In genomic region chr11:93552874-93553273, GRCh38 we compare ENCODE assay signal across 25 cellular contexts. TPM values are rescaled to one million over a fixed set of nuclear protein-coding genes. Genes with fewer than 3 reads are reported as not detected.
DNase-seq lines count a peak whose midpoint lies in the region; ATAC-seq, FAIRE-seq and TF ChIP-seq lines count a peak whose summit lies in the region.
"Had no signal": no experiment of that assay in that cellular context is flagged by ENCODE, and none has a peak within 500 bp of the region (broad histone marks: within the 10 kb centered on the region; RNA-seq: fewer than 3 reads in every experiment).

No MANE protein-coding gene starts in this region.

- no peaks in the 10 kb centered on the region for H3K9me3 ChIP-seq in hepatocyte (ENCODE audit: low read depth)
- H3K9me3 ChIP-seq in HepG2 (ENCODE audit: low read length): no peaks in the 10 kb centered on the region
- H3K9me3 ChIP-seq in mucosa of descending colon: no peaks in the 10 kb centered on the region
- no peaks in the 10 kb centered on the region for H3K9me3 ChIP-seq in CD4-positive, alpha-beta T cell (ENCODE audit: control insufficient read depth, low read length)
- H3K9me3 ChIP-seq: BLaER1 had no signal

- no peaks in the 10 kb centered on the region for H3K4me1 ChIP-seq in hepatocyte (ENCODE audit: insufficient read depth)
- peaks cover 26% of the 10 kb centered on the region for H3K4me1 ChIP-seq in HepG2 (ENCODE audit: insufficient read depth, low read length)
- H3K4me1 ChIP-seq in mucosa of descending colon (ENCODE audit: low read depth): no peaks in the 10 kb centered on the region

- H3K79me2 ChIP-seq in hepatocyte (no peaks in the 10 kb centered on the region), HepG2 (ENCODE audit: insufficient read depth, low read length) (no peaks in the 10 kb centered on the region)

- H3K27me3 ChIP-seq in hepatocyte (no peaks in the 10 kb centered on the region), HepG2 (ENCODE audit: control insufficient read depth in 1 of 2, insufficient read depth in 2 of 2, low read length in 2 of 2) (peaks cover 0 to 18% of the 10 kb centered on the region in 2 experiments; a peak in 2 of 5 replicates)
- H3K27me3 ChIP-seq in CD4-positive, alpha-beta T cell (ENCODE audit: control insufficient read depth, insufficient read depth, low read length): peaks cover 14% of the 10 kb centered on the region
- H3K27me3 ChIP-seq: BLaER1 had no signal

- CTCF ChIA-PET in HepG2 (lab: Yijun Ruan, JAX; ENCODE audit: low intra/inter-chr PET ratio, low total read pairs): no interaction called here
- CTCF ChIA-PET in CD4-positive, alpha-beta T cell (lab: Charles Lee): no interaction called here

- H3K27ac Mint-ChIP-seq in CD4-positive, alpha-beta T cell: no peak overlapping the region
- H3K27ac Mint-ChIP-seq: B cell; CD4-positive, CD25-positive, alpha-beta regulatory T cell; CD8-positive, alpha-beta memory T cell; GM23338; H9 had no signal

- no peak overlapping the region for H3K9ac ChIP-seq in HepG2 (ENCODE audit: insufficient read depth, low read depth, low read length)
- H3K9ac ChIP-seq: BLaER1 had no signal

- intact Hi-C loops in HepG2 (cut with micrococcal nuclease; ENCODE audit: unreplicated experiment) (no loop called here), mucosa of descending colon (cut with DNase I, micrococcal nuclease) (no loop called here), left ventricle myocardium superior (cut with micrococcal nuclease) (no loop called here), posterior cingulate gyrus (cut with DNase I) (no loop called here)
- intact Hi-C loops in CD4-positive, alpha-beta T cell (cut with DNase I, micrococcal nuclease): no loop called here

- no peak for TF ChIP-seq POLR2A in HepG2 (IDR thresholded peaks at IDR 0.05; ENCODE audit: insufficient read depth in 1 of 2, low read depth in 2 of 2, low read length in 2 of 2)

- no peak for TF ChIP-seq CTCF in hepatocyte (IDR thresholded peaks at IDR 0.05; ENCODE audit: poor library complexity)
- no peak for TF ChIP-seq CTCF in HepG2 (CRISPR knock-in tag; IDR thresholded peaks at IDR 0.05)
- no peak for TF ChIP-seq CTCF in mucosa of descending colon (IDR thresholded peaks at IDR 0.05)
- no peak for TF ChIP-seq CTCF in CD4-positive, alpha-beta T cell (IDR thresholded peaks at IDR 0.05)

- in situ Hi-C loops in HepG2 (cut with HindIII; ENCODE audit: extremely low pct_ligation_motif_present, low pct_unique_long_range_greater_than_20kb): no loop called here

- H3K4me1 Mint-ChIP-seq in CD4-positive, alpha-beta T cell (ENCODE audit: low read depth): no peaks in the 10 kb centered on the region
- H3K4me1 Mint-ChIP-seq: B cell; CD4-positive, CD25-positive, alpha-beta regulatory T cell; CD8-positive, alpha-beta memory T cell; GM23338 had no signal

- WGBS in hepatocyte (ENCODE audit: low lambda C conversion rate, missing lambda C conversion rate): 68% methylated on average over 1 of the region's 1 CpG
- 0% methylated on average over 1 of the region's 1 CpG for WGBS in HepG2 (ENCODE audit: low lambda C conversion rate)

- H3K4me2 ChIP-seq in hepatocyte (no peak overlapping the region), HepG2 (ENCODE audit: low read depth, low read length) (no peak overlapping the region)
- H3K4me2 ChIP-seq: BLaER1, GM23338 had no signal

- H3K36me3 ChIP-seq in hepatocyte (replicated peaks; ENCODE audit: insufficient read depth, low read depth): no peaks in the 10 kb centered on the region
- no peaks in the 10 kb centered on the region for H3K36me3 ChIP-seq in HepG2 (replicated peaks in 1 of 2; ENCODE audit: control insufficient read depth in 1 of 2, insufficient read depth in 2 of 2, low read length in 2 of 2)
- no peaks in the 10 kb centered on the region for H3K36me3 ChIP-seq in mucosa of descending colon (ENCODE audit: low read depth)
- H3K36me3 ChIP-seq: BLaER1 had no signal

- no peaks in the 10 kb centered on the region for H4K20me1 ChIP-seq in hepatocyte (ENCODE audit: insufficient read depth, poor library complexity, severe bottlenecking)
- no peaks in the 10 kb centered on the region for H4K20me1 ChIP-seq in HepG2 (ENCODE audit: insufficient read depth, low read length)
- H4K20me1 ChIP-seq: BLaER1 had no signal

- peak; percentile 58 for DNase-seq in SW480 (ENCODE audit: low spot score)
- DNase-seq in hepatocyte (ENCODE audit: low spot score): peak; percentile 27
- peak; percentile 81 for DNase-seq in HepG2 (ENCODE audit: low spot score)
- no peak for DNase-seq in mucosa of descending colon
- no peak for DNase-seq in iPS-NIHi7 (ENCODE audit: extremely low spot score)
- DNase-seq in left ventricle myocardium superior: no peak
- no peak for DNase-seq in CD4-positive, alpha-beta T cell
- DNase-seq in posterior cingulate gyrus: no peak
- DNase-seq: CD4-positive, CD25-positive, alpha-beta regulatory T cell; CD8-positive, alpha-beta memory T cell; DMS 273 treated with DMSO at 0.1 percent for 48 hours; DMS79; EL; GDM1; H9 had no signal

- H3K4me3 ChIP-seq in hepatocyte (no peak overlapping the region), HepG2 (replicated peaks in 1 of 3; ENCODE audit: insufficient read depth in 1 of 3, low read depth in 2 of 3, low read length in 3 of 3) (no peak overlapping the region), mucosa of descending colon (no peak overlapping the region)
- H3K4me3 ChIP-seq: BLaER1, GM23338 had no signal

- TF ChIP-seq RAD21 in HepG2 (CRISPR knock-in tag; IDR thresholded peaks at IDR 0.05): no peak

- no peaks in the 10 kb centered on the region for H3K9me2 ChIP-seq in hepatocyte (replicated peaks; ENCODE audit: insufficient read depth)

- no peaks in the 10 kb centered on the region for H3K36me3 Mint-ChIP-seq in CD4-positive, alpha-beta T cell (ENCODE audit: low read depth)
- H3K36me3 Mint-ChIP-seq: CD4-positive, CD25-positive, alpha-beta regulatory T cell had no signal

- no peak overlapping the region for H2AFZ ChIP-seq in hepatocyte
- H2AFZ ChIP-seq in HepG2 (ENCODE audit: low read length): no peak overlapping the region
- H2AFZ ChIP-seq: GM23338 had no signal

- peaks cover 28% of the 10 kb centered on the region for H3K27me3 Mint-ChIP-seq in CD4-positive, alpha-beta T cell

- H3K27ac ChIP-seq in hepatocyte (no peak overlapping the region), HepG2 (ENCODE audit: extremely low read length, insufficient read depth, low read length) (no peak overlapping the region)
- H3K27ac ChIP-seq in CD4-positive, alpha-beta T cell (ENCODE audit: low read depth, low read length): no peak overlapping the region
- H3K27ac ChIP-seq: 22Rv1, BLaER1, C4-2B had no signal

- no peaks in the 10 kb centered on the region for H3K9me3 Mint-ChIP-seq in CD4-positive, alpha-beta T cell
- H3K9me3 Mint-ChIP-seq: CD8-positive, alpha-beta memory T cell; GM23338; H9 had no signal

- peak; percentile 94 for ATAC-seq in HepG2
- ATAC-seq in mucosa of descending colon: peak; percentile 44
- no peak for ATAC-seq in left ventricle myocardium superior
- ATAC-seq in CD4-positive, alpha-beta T cell (ENCODE audit: poor library complexity): no peak
- ATAC-seq: GM23338, HCT116 had no signal

- peak; percentile 56 for FAIRE-seq in HepG2 (lab: Jason Lieb, UNC)
- FAIRE-seq: A204.1, D721Med, GM12891, GM18507 had no signal

- no TSS peak for BruUV-seq in HepG2 (replicated peaks; lab: Mats Ljungman, UMichigan)

- H3K4me3 Mint-ChIP-seq in CD4-positive, alpha-beta T cell: no peak overlapping the region
- H3K4me3 Mint-ChIP-seq: B cell; CD4-positive, CD25-positive, alpha-beta regulatory T cell; CD8-positive, alpha-beta memory T cell; GM23338; H9 had no signal

- TF ChIP-seq EP300 in HepG2 (IDR thresholded peaks at IDR 0.05; ENCODE audit: low read depth in 2 of 2, low read length in 2 of 2) (peak in 1 of 2 experiments; percentile 54; a peak in 1 of 4 replicates), HepG2 (CRISPR knock-in tag; IDR thresholded peaks at IDR 0.05; ENCODE audit: borderline replicate concordance) (no peak)

- POLR2A ChIA-PET in HepG2 (lab: Yijun Ruan, JAX): interaction anchor here (1.0 kb wide), 1 partner anchor 11 kb away, joined by 3 read pairs; no protein-coding TSS in a partner anchor
- POLR2A ChIA-PET in CD4-positive, alpha-beta T cell (lab: Charles Lee): no interaction called here

TF ChIP-seq in HepG2, 621 proteins besides CTCF, POLR2A, EP300 and RAD21 (continues in another document):
- TF ChIP-seq SCMH1 (CRISPR knock-in tag; IDR thresholded peaks at IDR 0.05; ENCODE audit: borderline replicate concordance): no peak
- peak; percentile 74 for TF ChIP-seq TEAD3 (CRISPR knock-in tag; optimal IDR thresholded peaks at IDR 0.05; ENCODE audit: borderline replicate concordance)
- TF ChIP-seq ZNF234 (CRISPR knock-in tag; conservative IDR thresholded peaks at IDR 0.05): no peak

RNA-seq across cellular contexts. Expression of gene SMCO4, which starts 9.7 kb away (rescaled TPM):
- total RNA-seq in hepatocyte: 23.5 and 36.1 TPM in 2 replicates
- 59.6 and 60.9 TPM in 2 replicates for polyA plus RNA-seq in hepatocyte
- 26.8 and 28.5 TPM in 2 replicates for total RNA-seq in HepG2 (2016; rRNA removed; fragmentation: Illumina TruSeq; extraction: Trizol)
- total RNA-seq in HepG2 (2016; cell fraction: cytosol; rRNA removed; fragmentation: Illumina TruSeq; extraction: Trizol; ENCODE audit: low read depth): 32.8 and 44.9 TPM in 2 replicates
- 24.0 and 27.8 TPM in 2 replicates for total RNA-seq in HepG2 (2016; cell fraction: insoluble cytoplasmic fraction; rRNA removed; fragmentation: Illumina TruSeq; extraction: Trizol)
- total RNA-seq in HepG2 (2016; cell fraction: membrane; rRNA removed; fragmentation: Illumina TruSeq; extraction: Trizol): 39.9 and 58.1 TPM in 2 replicates
- 9.4 and 14.7 TPM in 2 replicates for total RNA-seq in HepG2 (2016; cell fraction: nucleus; rRNA removed; fragmentation: Illumina TruSeq; extraction: Trizol)
- polyA plus RNA-seq in HepG2 (2011; rRNA removed): 10.6 and 11.7 TPM in 2 replicates
- polyA plus RNA-seq in HepG2 (2011; cell fraction: cytosol; rRNA removed): 8.0 and 8.3 TPM in 2 replicates
- 7.7 and 10.0 TPM in 2 replicates for polyA plus RNA-seq in HepG2 (2011; cell fraction: nucleus; rRNA removed)
- 19.1 and 21.9 TPM in 2 replicates for polyA plus RNA-seq in HepG2 (2012)
- 45.6 and 73.6 TPM in 2 replicates for polyA plus RNA-seq in HepG2 (2016; cell fraction: cytosol; fragmentation: Illumina TruSeq; extraction: Trizol; ENCODE audit: low read depth)
- polyA plus RNA-seq in HepG2 (2016; cell fraction: insoluble cytoplasmic fraction; fragmentation: Illumina TruSeq; extraction: Trizol; ENCODE audit: low read depth): 34.5 and 47.2 TPM in 2 replicates
- polyA plus RNA-seq in HepG2 (2016; cell fraction: membrane; fragmentation: Illumina TruSeq; extraction: Trizol; ENCODE audit: low read depth): 48.5 and 75.7 TPM in 2 replicates
- polyA plus RNA-seq in HepG2 (2016; cell fraction: nucleus; fragmentation: Illumina TruSeq; extraction: Trizol; ENCODE audit: insufficient read depth, low read depth): 26.9 and 36.1 TPM in 2 replicates
- polyA minus RNA-seq in HepG2 (2011; rRNA and poly(A)+ RNA removed; ENCODE audit: low replicate concordance): 1.9 and 16.7 TPM in 2 replicates
- 3.5 TPM in 1 of 2 replicates, not detected in the other for polyA minus RNA-seq in HepG2 (2011; cell fraction: cytosol; rRNA and poly(A)+ RNA removed)
- 2.2 and 6.6 TPM in 2 replicates for polyA minus RNA-seq in HepG2 (2011; cell fraction: nucleus; rRNA and poly(A)+ RNA removed)
- total RNA-seq in mucosa of descending colon: 10 to 100 TPM; 37.5 to 75.4 (median 41.5) TPM
- total RNA-seq in left ventricle myocardium superior: 50.7 TPM
- total RNA-seq in CD4-positive, alpha-beta T cell: under 1 TPM in 1 of 2 experiments, not detected in 1; 0.30 TPM

Comparison
In these comparisons a context has a peak if more than half of its experiments do, and no peak if none do; other contexts are left out.
1. DNase-seq: peak in SW480 (single experiment), hepatocyte (single experiment) and HepG2 (single experiment); none in mucosa of descending colon (0 of 3), iPS-NIHi7 (single experiment), left ventricle myocardium superior (single experiment), CD4-positive, alpha-beta T cell (0 of 10) and posterior cingulate gyrus (0 of 10).
2. ATAC-seq: peak in HepG2 (single experiment) and mucosa of descending colon (single experiment); none in left ventricle myocardium superior (single experiment) and CD4-positive, alpha-beta T cell (single experiment).
3. RNA of gene SMCO4, which starts 9.7 kb away (total RNA-seq): 50.7 TPM in left ventricle myocardium superior (single experiment), 37.5 to 75.4 TPM in mucosa of descending colon, 23.5 to 36.1 TPM in hepatocyte and 9.4 to 58.1 TPM in HepG2; 0.30 TPM in CD4-positive, alpha-beta T cell; every median in the first group is over 4 times any median in the second.